23 cellular contexts compared by ENCODE assay signal in the genomic region with DNA sequence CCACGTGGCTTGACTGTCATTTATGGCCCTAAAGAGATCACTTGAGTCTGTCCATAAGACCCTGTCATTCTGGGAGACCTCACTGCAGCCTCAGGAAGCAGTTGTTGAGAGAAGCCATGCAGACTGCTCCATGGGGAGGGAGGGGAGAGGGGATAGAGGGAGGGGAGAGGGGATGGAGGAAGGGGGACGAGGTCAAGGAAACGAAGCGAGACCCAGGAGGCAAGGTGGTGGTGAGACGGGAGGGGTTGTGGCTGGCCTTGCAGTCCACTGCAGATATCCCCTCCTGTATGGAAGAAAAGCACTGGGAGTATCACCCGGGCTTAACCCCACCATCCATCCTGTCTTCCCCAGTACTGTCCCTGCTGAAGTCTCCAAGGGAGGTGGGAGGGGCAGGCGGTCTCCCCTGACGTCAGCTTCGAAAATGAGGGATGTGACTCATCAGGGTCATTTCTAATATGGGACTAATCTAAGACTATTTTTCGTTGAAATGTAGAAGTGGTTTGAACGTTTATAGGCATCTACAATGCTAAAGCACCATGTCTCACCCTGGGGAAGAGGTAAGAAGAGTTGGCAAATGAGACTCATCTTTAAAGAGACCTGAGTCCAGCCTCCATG. TPM values are rescaled to one million over a fixed set of nuclear protein-coding genes. Genes with fewer than 3 reads are reported as not detected.
DNase-seq lines count a peak whose midpoint lies in the region; ATAC-seq and TF ChIP-seq lines count a peak whose summit lies in the region.
"Had no signal": no experiment of that assay in that cellular context is flagged by ENCODE, and none has a peak within 500 bp of the region (broad histone marks: within the 10 kb centered on the region; RNA-seq: fewer than 3 reads in every experiment).

No MANE protein-coding gene starts in this region.

- H3K4me2 ChIP-seq in PC-3 (ENCODE audit: low read length): peak overlapping the region; percentile 38; the same call in 1 of the 2 replicates

- no peaks in the 10 kb centered on the region for H3K79me2 ChIP-seq in PC-3 (ENCODE audit: low read length)

- CTCF ChIA-PET in PC-3 (lab: Charles Lee): no interaction called here

- H3K9me3 ChIP-seq in PC-3 (ENCODE audit: low read length) (no peaks in the 10 kb centered on the region), iPS-15b (ENCODE audit: control insufficient read depth, insufficient read depth, low read length) (no peaks in the 10 kb centered on the region)
- H3K9me3 ChIP-seq: Caco-2, pancreas had no signal

- H3K27me3 ChIP-seq in PC-3 (ENCODE audit: low read length) (no peaks in the 10 kb centered on the region), iPS-15b (ENCODE audit: control insufficient read depth, insufficient read depth, low read length) (peaks cover 74% of the 10 kb centered on the region)

- BruUV-seq in PC-3 (replicated peaks; lab: Mats Ljungman, UMichigan): no TSS peak

- H3K4me1 ChIP-seq in PC-3 (ENCODE audit: insufficient read depth, low read length): peaks cover 19% of the 10 kb centered on the region
- peaks cover 4% of the 10 kb centered on the region for H3K4me1 ChIP-seq in iPS-15b (ENCODE audit: control insufficient read depth, insufficient read depth, low read length)
- H3K4me1 ChIP-seq: Caco-2, pancreas had no signal

- intact Hi-C loops in PC-3 (cut with micrococcal nuclease): loop anchor here (5.0 kb wide), 1 partner anchor 53 kb away; a partner anchor contains a TSS

- no peaks in the 10 kb centered on the region for H4K20me1 ChIP-seq in PC-3 (ENCODE audit: low read length)

- no peaks in the 10 kb centered on the region for H3K36me3 ChIP-seq in PC-3 (ENCODE audit: low read depth, low read length)
- H3K36me3 ChIP-seq in iPS-15b (ENCODE audit: control insufficient read depth, insufficient read depth, low read length): no peaks in the 10 kb centered on the region
- H3K36me3 ChIP-seq: pancreas had no signal

- H3K9ac ChIP-seq in PC-3 (ENCODE audit: low read length) (no peak overlapping the region), iPS-15b (ENCODE audit: low read depth, low read length) (no peak overlapping the region)

- no peaks in the 10 kb centered on the region for H3K9me2 ChIP-seq in PC-3 (replicated peaks; ENCODE audit: low read length)

- no peaks in the 10 kb centered on the region for H3F3A ChIP-seq in PC-3 (ENCODE audit: low read length, unreplicated experiment)

- H3K4me3 ChIP-seq in HFF-Myc (replicated peaks; ENCODE audit: low read depth, low read length): no peak overlapping the region
- no peak overlapping the region for H3K4me3 ChIP-seq in PC-3 (ENCODE audit: low read length)
- peak overlapping the region; percentile 35 for H3K4me3 ChIP-seq in iPS-15b (ENCODE audit: low read depth, low read length)
- no peak overlapping the region for H3K4me3 ChIP-seq in coronary artery
- H3K4me3 ChIP-seq: pancreas, skin epidermis had no signal

- POLR2A ChIA-PET in PC-3 (lab: Charles Lee; ENCODE audit: unreplicated experiment): no interaction called here

- peak; percentile 41 for DNase-seq in Daoy (ENCODE audit: low read depth)
- DNase-seq in HFF-Myc (ENCODE audit: extremely low read depth, low read depth): peak; percentile 3
- DNase-seq in PC-3: peak; percentile 20
- DNase-seq in nucleus accumbens (lab: John Stamatoyannopoulos, UW): no peak
- no peak for DNase-seq in coronary artery (ENCODE audit: low spot score)
- DNase-seq: activated CD4-positive, alpha-beta T cell treated with anti-CD3 and anti-CD28 coated beads, Interleukin-2, amount 10 ng/mL, durations not matched to agents 24 days and 14 days; activated CD8-positive, alpha-beta memory T cell treated with anti-CD3 and anti-CD28 coated beads, Interleukin-2, amount 50 U/mL, for 48 hours; activated gamma-delta T cell; amygdala; Caco-2; NCI-H1092 treated with DMSO at 0.1 percent for 48 hours; NCI-H2107; NCI-H748 treated with DMSO at 0.1 percent for 48 hours; pancreas; stimulated activated CD4-positive, alpha-beta T cell treated with anti-CD3 and anti-CD28 coated beads, Interleukin-4, amount 100 ng/mL, for 1 hour; substantia nigra had no signal

- H3K27ac ChIP-seq in PC-3 (ENCODE audit: low read length) (no peak overlapping the region), coronary artery (no peak overlapping the region)
- H3K27ac ChIP-seq: pancreas, RWPE1, skin epidermis had no signal

- H2AFZ ChIP-seq in PC-3 (ENCODE audit: low read length): no peak overlapping the region

- no peak for ATAC-seq in PC-3
- no peak for ATAC-seq in GM18519 (IDR thresholded peaks at IDR 0.05; ENCODE audit: low FRiP score, unreplicated experiment)
- no peak for ATAC-seq in GM21423 (IDR thresholded peaks at IDR 0.05; ENCODE audit: unreplicated experiment)
- ATAC-seq: pancreas had no signal

- TF ChIP-seq CTCF in HFF-Myc (IDR thresholded peaks at IDR 0.05; ENCODE audit: low read depth, low read length, missing control alignments) (no peak), PC-3 (conservative IDR thresholded peaks at IDR 0.05; ENCODE audit: low read depth, low read length) (no peak), coronary artery (IDR thresholded peaks at IDR 0.05) (no peak)

RNA-seq across cellular contexts. Expression of a gene that starts 5.6 kb away (rescaled TPM):
- total RNA-seq in Daoy (2014; rRNA removed; shearing (Covaris generic)): 0.03 and 0.06 TPM in 2 replicates
- total RNA-seq in PC-3 (2014; rRNA removed): not detected in 2 replicates
- total RNA-seq: activated CD4-positive, alpha-beta T cell treated with anti-CD3 and anti-CD28 coated beads, Interleukin-2, amount 10 ng/mL, durations not matched to agents 24 days and 14 days had no signal

RNA-seq across cellular contexts. Expression of a gene that starts 55.0 kb away (rescaled TPM):
- 12.7 and 14.8 TPM in 2 replicates for total RNA-seq in Daoy (2014; rRNA removed; shearing (Covaris generic))
- total RNA-seq in PC-3 (2014; rRNA removed): 12.1 and 14.3 TPM in 2 replicates

RNA-seq across cellular contexts. Expression of a gene that starts 56.3 kb away (rescaled TPM):
- not detected in 2 replicates for total RNA-seq in Daoy (2014; rRNA removed; shearing (Covaris generic))
- not detected in 2 replicates for total RNA-seq in PC-3 (2014; rRNA removed)
- total RNA-seq: activated CD4-positive, alpha-beta T cell treated with anti-CD3 and anti-CD28 coated beads, Interleukin-2, amount 10 ng/mL, durations not matched to agents 24 days and 14 days; Caco-2; chondrocyte; lower leg skin; pancreas had no signal

Comparison
In these comparisons a context has a peak if more than half of its experiments do, and no peak if none do; other contexts are left out.
1. DNase-seq: peak in Daoy (single experiment), HFF-Myc (single experiment) and PC-3 (single experiment); none in nucleus accumbens (0 of 56) and coronary artery (single experiment).